In the genomic region with DNA sequence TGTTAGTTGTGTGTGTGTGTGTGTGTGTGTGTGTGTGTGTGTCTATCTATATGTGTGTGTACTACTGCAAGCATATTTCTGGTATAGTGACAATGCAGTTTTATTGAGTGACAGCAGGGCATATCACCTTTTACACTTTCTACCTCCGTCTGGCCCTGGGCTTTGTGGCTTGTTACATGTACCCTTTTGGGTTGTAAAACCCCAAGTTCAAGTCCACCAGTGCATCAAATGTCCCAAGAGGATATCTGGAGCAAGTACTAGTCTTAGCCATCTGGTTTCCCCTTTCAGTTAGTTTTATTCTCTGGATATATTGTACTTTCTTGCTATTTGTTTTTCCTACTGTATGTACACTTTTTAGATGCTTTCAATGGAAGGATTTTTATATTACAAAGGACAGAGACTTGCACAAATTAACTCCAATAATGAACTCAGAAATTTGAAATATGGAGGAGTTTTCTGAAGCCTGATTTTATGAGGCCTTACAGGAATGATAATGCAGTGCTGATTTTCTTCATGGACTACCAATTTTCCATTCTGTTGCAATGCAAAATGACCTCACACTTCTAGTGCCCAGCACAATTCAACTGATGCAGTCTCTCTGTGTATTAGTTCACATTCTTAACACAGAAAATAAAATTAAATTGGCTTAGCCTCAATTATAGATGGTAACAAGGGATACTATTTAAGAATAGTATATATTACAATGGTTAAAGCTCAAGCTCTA, we compare ENCODE assay signal across 26 cellular contexts. TPM values are rescaled to one million over a fixed set of nuclear protein-coding genes. Genes with fewer than 3 reads are reported as not detected.
DNase-seq lines count a peak whose midpoint lies in the region; ATAC-seq and TF ChIP-seq lines count a peak whose summit lies in the region.
"Had no signal": no experiment of that assay in that cellular context is flagged by ENCODE, and none has a peak within 500 bp of the region (broad histone marks: within the 10 kb centered on the region; RNA-seq: fewer than 3 reads in every experiment).

No MANE protein-coding gene starts in this region.

- peak overlapping the region in 1 of 2 donors; percentile 74 for H3K27ac Mint-ChIP-seq in natural killer cell treated with Interleukin-12 subunit alpha and Interleukin-12 subunit beta and Interleukin-15 and Interleukin-18, amount 100 ng/mL, for 72 hours
- H3K27ac Mint-ChIP-seq: CD4-positive, alpha-beta memory T cell had no signal

- H3K27me3 Mint-ChIP-seq in natural killer cell treated with Interleukin-12 subunit alpha and Interleukin-12 subunit beta and Interleukin-15 and Interleukin-18, amount 100 ng/mL, for 72 hours: no peaks in the 10 kb centered on the region
- H3K27me3 Mint-ChIP-seq: CD4-positive, alpha-beta memory T cell had no signal

- intact Hi-C loops in left colon (cut with DNase I, micrococcal nuclease): no loop called here

- DNase-seq in GM23248 (peak; percentile 13), NB4 (ENCODE audit: low read depth) (peak; percentile 11), epithelial cell of proximal tubule (ENCODE audit: low read depth) (peak; percentile 52), kidney glomerular epithelial cell (lab: John Stamatoyannopoulos, UW) (peak; percentile 49), left colon (no peak), G401 (ENCODE audit: low spot score) (no peak)
- no peak for DNase-seq in natural killer cell treated with Interleukin-12 subunit alpha and Interleukin-12 subunit beta and Interleukin-15 and Interleukin-18, amount 100 ng/mL, for 72 hours (ENCODE audit: low spot score)
- DNase-seq in stimulated activated CD8-positive, alpha-beta memory T cell treated with anti-CD3 and anti-CD28 coated beads, Interleukin-4, amount 100 ng/mL, for 48 hours: no peak
- DNase-seq: Caco-2; CD4-positive, alpha-beta memory T cell; DMS153; H7; MM.1S; NCI-H1092; NCI-H1436 treated with DMSO at 0.1 percent for 48 hours; NCI-H1930; NCI-H226; NCI-H510A treated with DMSO at 0.1 percent for 48 hours; NCI-H774; NK-92 treated with Interleukin-12 subunit alpha and Interleukin-12 subunit beta, amount 100 ng/mL, for 24 hours; SJCRH30 had no signal

- peaks cover 39 to 49% of the 10 kb centered on the region in 2 donors for H3K4me1 Mint-ChIP-seq in natural killer cell treated with Interleukin-12 subunit alpha and Interleukin-12 subunit beta and Interleukin-15 and Interleukin-18, amount 100 ng/mL, for 72 hours (ENCODE audit: low read depth in 2 of 2)

- H3K9me3 ChIP-seq in GM23248 (ENCODE audit: low read depth): no peaks in the 10 kb centered on the region
- H3K9me3 ChIP-seq: Caco-2, SJCRH30 had no signal

- no peaks in the 10 kb centered on the region for H4K20me1 ChIP-seq in GM23248 (ENCODE audit: insufficient read depth)
- H4K20me1 ChIP-seq: BLaER1 treated with 17β-estradiol and CSF1 and Interleukin-3, amounts not matched to agents 10 nM and 100 nM had no signal

- in situ Hi-C loops in GM23248 (cut with MboI) (no loop called here), G401 (cut with HindIII; ENCODE audit: low sequenced_read_pairs) (no loop called here)

- peaks cover 2% of the 10 kb centered on the region for H3K36me3 Mint-ChIP-seq in natural killer cell treated with Interleukin-12 subunit alpha and Interleukin-12 subunit beta and Interleukin-15 and Interleukin-18, amount 100 ng/mL, for 72 hours

- peaks cover 25% of the 10 kb centered on the region; the same call in 1 of the 2 replicates for H3K79me2 ChIP-seq in GM23248 (ENCODE audit: insufficient read depth)

- H2AFZ ChIP-seq in GM23248: no peak overlapping the region

- H3K9ac ChIP-seq in GM23248: no peak overlapping the region
- H3K9ac ChIP-seq: BLaER1 treated with 17β-estradiol and CSF1 and Interleukin-3, amounts not matched to agents 10 nM and 100 nM had no signal

- H3K9me2 ChIP-seq in GM23248 (ENCODE audit: insufficient read depth): no peaks in the 10 kb centered on the region

- no peaks in the 10 kb centered on the region for H3K36me3 ChIP-seq in GM23248 (ENCODE audit: low read depth)
- H3K36me3 ChIP-seq: SJCRH30 had no signal

- H3K27me3 ChIP-seq in GM23248 (replicated peaks; ENCODE audit: insufficient read depth): no peaks in the 10 kb centered on the region
- H3K27me3 ChIP-seq: BLaER1 treated with 17β-estradiol and CSF1 and Interleukin-3, amounts not matched to agents 10 nM and 100 nM; SJCRH30 had no signal

- no peak for ATAC-seq in left colon
- ATAC-seq in natural killer cell treated with Interleukin-12 subunit alpha and Interleukin-12 subunit beta and Interleukin-15 and Interleukin-18, amount 100 ng/mL, for 72 hours: no peak
- ATAC-seq: HepG2, K562, Panc1 had no signal

- TF ChIP-seq POLR2A in NB4 (IDR thresholded peaks at IDR 0.05; ENCODE audit: extremely low read depth, insufficient read length): no peak

- WGBS in GM23248 (ENCODE audit: low coverage in 1 of 2, low lambda C conversion rate in 2 of 2, missing lambda C conversion rate in 2 of 2), 2 experiments: 100% methylated on average over 1 of the region's 1 CpG

- H3K4me3 Mint-ChIP-seq in natural killer cell treated with Interleukin-12 subunit alpha and Interleukin-12 subunit beta and Interleukin-15 and Interleukin-18, amount 100 ng/mL, for 72 hours: no peak overlapping the region

- no peak overlapping the region for H3K4me3 ChIP-seq in GM23248
- H3K4me3 ChIP-seq in NB4 (ENCODE audit: low read depth, low read length): no peak overlapping the region
- H3K4me3 ChIP-seq in epithelial cell of proximal tubule (ENCODE audit: low read depth, low read length): no peak overlapping the region
- H3K4me3 ChIP-seq: BLaER1 treated with 17β-estradiol and CSF1 and Interleukin-3, amounts not matched to agents 10 nM and 100 nM; K562; SJCRH30 had no signal

- H3K4me1 ChIP-seq in GM23248 (ENCODE audit: insufficient read depth): no peaks in the 10 kb centered on the region
- H3K4me1 ChIP-seq: Caco-2, SJCRH30 had no signal

- H3F3A ChIP-seq in GM23248 (ENCODE audit: insufficient read depth): no peaks in the 10 kb centered on the region

- H3K4me2 ChIP-seq in GM23248 (ENCODE audit: unreplicated experiment): no peak overlapping the region

- TF ChIP-seq CTCF in NB4 (IDR thresholded peaks at IDR 0.05; ENCODE audit: low read depth, low read length): no peak
- TF ChIP-seq CTCF in epithelial cell of proximal tubule (conservative IDR thresholded peaks at IDR 0.05; ENCODE audit: low read depth, low read length): no peak

- H3K9me3 Mint-ChIP-seq in natural killer cell treated with Interleukin-12 subunit alpha and Interleukin-12 subunit beta and Interleukin-15 and Interleukin-18, amount 100 ng/mL, for 72 hours: no peaks in the 10 kb centered on the region

- H3K27ac ChIP-seq in GM23248: no peak overlapping the region
- H3K27ac ChIP-seq: BLaER1 treated with 17β-estradiol and CSF1 and Interleukin-3, amounts not matched to agents 10 nM and 100 nM; HL-60; SJCRH30 had no signal

RNA-seq across cellular contexts. Expression of a gene that starts 29.1 kb away (rescaled TPM):
- total RNA-seq in GM23248 (2014; rRNA removed; shearing (Covaris generic)): 40.6 and 49.0 TPM in 2 replicates
- 14.0 and 15.7 TPM in 2 replicates for polyA plus RNA-seq in GM23248 (2016; fragmentation: Nextera tagmentation; extraction: Ambion mirVana)
- 2.4 and 9.3 TPM in 2 replicates for total RNA-seq in epithelial cell of proximal tubule
- total RNA-seq in left colon: 1 to 10 TPM; 8.1 to 8.8 TPM
- 10 to 100 TPM; 24.2 to 26.1 TPM for total RNA-seq in natural killer cell treated with Interleukin-12 subunit alpha and Interleukin-12 subunit beta and Interleukin-15 and Interleukin-18, amount 100 ng/mL, for 72 hours
- total RNA-seq in G401 (2014; rRNA removed; shearing (Covaris generic)): not detected in 2 replicates
- polyA plus RNA-seq: K562 had no signal

Comparison
In these comparisons a context has a peak if more than half of its experiments do, and no peak if none do; other contexts are left out.
1. DNase-seq: peak in GM23248 (single experiment), NB4 (single experiment), epithelial cell of proximal tubule (single experiment) and kidney glomerular epithelial cell (single experiment); none in left colon (0 of 2), natural killer cell treated with Interleukin-12 subunit alpha and Interleukin-12 subunit beta and Interleukin-15 and Interleukin-18, amount 100 ng/mL, for 72 hours (single experiment), G401 (single experiment) and stimulated activated CD8-positive, alpha-beta memory T cell treated with anti-CD3 and anti-CD28 coated beads, Interleukin-4, amount 100 ng/mL, for 48 hours (single experiment).